ENCODE assay signal across 8 cellular contexts in the genomic region with DNA sequence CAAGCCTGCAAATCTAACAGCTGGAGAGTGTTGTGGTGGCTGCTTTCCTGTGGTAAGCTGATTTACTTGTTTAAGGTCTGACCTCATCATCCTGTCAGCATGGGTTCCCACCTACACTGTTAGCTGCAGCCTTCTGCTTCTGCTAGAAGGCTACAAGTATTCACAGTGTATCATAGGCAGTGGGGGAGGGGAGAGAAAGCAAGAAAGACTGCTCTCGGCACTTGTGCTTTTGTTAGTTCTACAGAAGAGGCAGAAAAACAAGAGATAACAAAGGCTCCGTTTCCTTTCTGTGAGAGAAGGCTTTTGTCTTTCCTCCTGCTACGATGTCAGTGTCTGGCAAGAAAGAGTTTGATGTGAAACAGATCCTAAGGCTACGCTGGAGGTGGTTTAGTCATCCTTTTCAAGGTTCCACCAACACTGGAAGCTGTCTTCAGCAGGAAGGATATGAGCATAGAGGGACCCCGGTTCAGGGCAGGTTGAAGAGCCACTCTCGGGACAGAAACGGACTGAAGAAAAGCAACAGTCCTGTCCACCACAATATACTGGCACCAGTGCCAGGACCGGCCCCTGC.
A peak's percentile ranks its signal among the peaks of the same experiment; 100 is the strongest.
DNase-seq lines count a peak whose midpoint lies in the region; ATAC-seq lines count a peak whose summit lies in the region.
"Had no signal": no experiment of that assay in that cellular context is flagged by ENCODE, and none has a peak within 500 bp of the region (broad histone marks: within the 10 kb centered on the region; RNA-seq: fewer than 3 reads in every experiment).

A gene with protein sequence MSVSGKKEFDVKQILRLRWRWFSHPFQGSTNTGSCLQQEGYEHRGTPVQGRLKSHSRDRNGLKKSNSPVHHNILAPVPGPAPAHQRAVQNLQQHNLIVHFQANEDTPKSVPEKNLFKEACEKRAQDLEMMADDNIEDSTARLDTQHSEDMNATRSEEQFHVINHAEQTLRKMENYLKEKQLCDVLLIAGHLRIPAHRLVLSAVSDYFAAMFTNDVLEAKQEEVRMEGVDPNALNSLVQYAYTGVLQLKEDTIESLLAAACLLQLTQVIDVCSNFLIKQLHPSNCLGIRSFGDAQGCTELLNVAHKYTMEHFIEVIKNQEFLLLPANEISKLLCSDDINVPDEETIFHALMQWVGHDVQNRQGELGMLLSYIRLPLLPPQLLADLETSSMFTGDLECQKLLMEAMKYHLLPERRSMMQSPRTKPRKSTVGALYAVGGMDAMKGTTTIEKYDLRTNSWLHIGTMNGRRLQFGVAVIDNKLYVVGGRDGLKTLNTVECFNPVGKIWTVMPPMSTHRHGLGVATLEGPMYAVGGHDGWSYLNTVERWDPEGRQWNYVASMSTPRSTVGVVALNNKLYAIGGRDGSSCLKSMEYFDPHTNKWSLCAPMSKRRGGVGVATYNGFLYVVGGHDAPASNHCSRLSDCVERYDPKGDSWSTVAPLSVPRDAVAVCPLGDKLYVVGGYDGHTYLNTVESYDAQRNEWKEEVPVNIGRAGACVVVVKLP (plus strand): TSS at position 232 of the 571 bp plus-strand sequence. CDS start 92 bp downstream, at position 324.

- DNase-seq in NCI-H1417 (lab: John Stamatoyannopoulos, UW) (peak in 2 of 3 experiments; percentile 45 to 81), anterior cingulate cortex (lab: John Stamatoyannopoulos, UW) (peak in 51 of 58 donors; percentile 0 to 69 (median 17)), inferior parietal cortex (ENCODE audit: extremely low spot score) (peak; percentile 70), substantia nigra (lab: John Stamatoyannopoulos, UW) (peak in 41 of 49 donors; percentile 0 to 66 (median 6))
- no peak for DNase-seq in stimulated activated CD4-positive, alpha-beta T cell treated with anti-CD3 and anti-CD28 coated beads, Interleukin-2, amount 100 ng/mL, for 48 hours

- H3K27ac ChIP-seq in substantia nigra (ENCODE audit: low read depth, low read length, poor library complexity, severe bottlenecking), result peak within 1 kb of the TSS; percentile 77
- H3K27ac ChIP-seq: skin epidermis had no signal

- ATAC-seq in HG03280 (IDR thresholded peaks at IDR 0.05; ENCODE audit: unreplicated experiment), result no peak
- no peak for ATAC-seq in HG03045 (IDR thresholded peaks at IDR 0.05; ENCODE audit: unreplicated experiment)

Comparison
In these comparisons a context has a peak if more than half of its experiments do, and no peak if none do; other contexts are left out.
1. DNase-seq: peak in NCI-H1417 (2 of 3), anterior cingulate cortex (51 of 58), inferior parietal cortex (single experiment) and substantia nigra (41 of 49); none in stimulated activated CD4-positive, alpha-beta T cell treated with anti-CD3 and anti-CD28 coated beads, Interleukin-2, amount 100 ng/mL, for 48 hours (0 of 2).